In genomic region chr9:84832453-84832852, GRCh38 we compare ENCODE assay signal across 23 cellular contexts.
"Had no signal": no experiment of that assay in that cellular context is flagged by ENCODE, and none has a peak within 500 bp of the region (broad histone marks: within the 10 kb centered on the region; RNA-seq: fewer than 3 reads in every experiment).

No MANE protein-coding gene starts in this region.

- H3K4me3 Mint-ChIP-seq: endodermal cell; naive B cell; nephron; stimulated activated effector memory CD8-positive, alpha-beta T cell treated with anti-CD3 and anti-CD28 coated beads, Interleukin-12 subunit alpha, Interleukin-12 subunit beta, amount 100 ng/mL, for 72 hours; stimulated activated naive CD8-positive, alpha-beta T cell treated with anti-CD3 and anti-CD28 coated beads, Interleukin-15, Interleukin-2, amounts not matched to agents 100 ng/mL and 50 ng/mL, for 24 hours had no signal

- H3K4me3 ChIP-seq: colonic mucosa, heart left ventricle, lung, right atrium auricular region, smooth muscle cell had no signal

- H3K27ac ChIP-seq: colonic mucosa, heart left ventricle, neutrophil, right atrium auricular region had no signal

- FAIRE-seq: endothelial cell of umbilical vein had no signal

- H3K4me1 Mint-ChIP-seq: naive B cell; stimulated activated effector memory CD8-positive, alpha-beta T cell treated with anti-CD3 and anti-CD28 coated beads, Interleukin-12 subunit alpha, Interleukin-12 subunit beta, amount 100 ng/mL, for 72 hours had no signal

- ATAC-seq: heart left ventricle; left colon; left ventricle myocardium superior; stimulated activated effector memory CD8-positive, alpha-beta T cell treated with anti-CD3 and anti-CD28 coated beads, Interleukin-12 subunit alpha, Interleukin-12 subunit beta, amount 100 ng/mL, for 72 hours had no signal

- H3K4me1 ChIP-seq: colonic mucosa, right atrium auricular region had no signal

- H3K27ac Mint-ChIP-seq: endodermal cell; naive B cell; stimulated activated effector memory CD8-positive, alpha-beta T cell treated with anti-CD3 and anti-CD28 coated beads, Interleukin-12 subunit alpha, Interleukin-12 subunit beta, amount 100 ng/mL, for 72 hours; stimulated activated naive CD8-positive, alpha-beta T cell treated with anti-CD3 and anti-CD28 coated beads, Interleukin-15, Interleukin-2, amounts not matched to agents 100 ng/mL and 50 ng/mL, for 24 hours had no signal

- H3K4me2 ChIP-seq: smooth muscle cell had no signal

- DNase-seq: cerebellar nuclear complex; colonic mucosa; dermis blood vessel endothelial cell; effector CD4-positive, alpha-beta T cell; endodermal cell; erythroblast; foreskin melanocyte; heart left ventricle; hippocampal formation; left colon; left ventricle myocardium superior; naive B cell; stimulated activated CD4-positive, alpha-beta T cell treated with anti-CD3 and anti-CD28 coated beads, Interleukin-2, amount 100 ng/mL, for 48 hours; stimulated activated CD8-positive, alpha-beta memory T cell treated with anti-CD3 and anti-CD28 coated beads, Interleukin-4, amount 100 ng/mL, for 48 hours; trophoblast cell had no signal

- H3K9me3 Mint-ChIP-seq: endodermal cell; naive B cell; nephron; stimulated activated effector memory CD8-positive, alpha-beta T cell treated with anti-CD3 and anti-CD28 coated beads, Interleukin-12 subunit alpha, Interleukin-12 subunit beta, amount 100 ng/mL, for 72 hours; stimulated activated naive CD8-positive, alpha-beta T cell treated with anti-CD3 and anti-CD28 coated beads, Interleukin-15, Interleukin-2, amounts not matched to agents 100 ng/mL and 50 ng/mL, for 24 hours had no signal

- H3K9me3 ChIP-seq: colonic mucosa, heart left ventricle, neutrophil, right atrium auricular region had no signal

- H3K36me3 ChIP-seq: colonic mucosa, heart left ventricle, neutrophil, right atrium auricular region had no signal

- H3K27me3 ChIP-seq: colonic mucosa, heart left ventricle, neutrophil, right atrium auricular region had no signal

- H3K36me3 Mint-ChIP-seq: naive B cell; stimulated activated effector memory CD8-positive, alpha-beta T cell treated with anti-CD3 and anti-CD28 coated beads, Interleukin-12 subunit alpha, Interleukin-12 subunit beta, amount 100 ng/mL, for 72 hours had no signal
